In the genomic region with DNA sequence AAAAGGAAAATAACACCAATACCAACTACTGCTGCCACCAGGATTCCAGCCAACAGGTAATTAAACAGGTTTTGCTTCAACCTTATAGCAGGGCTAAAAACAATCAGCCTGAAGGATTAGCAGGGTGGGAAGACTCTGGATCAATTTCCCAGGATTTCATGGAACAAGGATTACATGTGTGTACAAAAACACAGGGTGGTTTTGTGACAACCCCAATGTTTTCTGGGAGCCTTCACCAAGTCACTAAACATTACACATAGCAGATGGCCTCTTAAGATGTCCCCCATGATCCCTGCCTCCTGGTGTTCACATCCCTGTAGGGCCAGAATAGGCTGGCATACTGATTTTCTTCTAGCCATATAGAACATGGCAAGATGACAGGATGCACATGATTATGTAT, we compare ENCODE assay signal across 16 cellular contexts. TPM values are rescaled to one million over a fixed set of nuclear protein-coding genes. Genes with fewer than 3 reads are reported as not detected.
DNase-seq lines count a peak whose midpoint lies in the region; ATAC-seq and TF ChIP-seq lines count a peak whose summit lies in the region.
"Had no signal": no experiment of that assay in that cellular context is flagged by ENCODE, and none has a peak within 500 bp of the region (broad histone marks: within the 10 kb centered on the region; RNA-seq: fewer than 3 reads in every experiment).

No MANE protein-coding gene starts in this region.

- ATAC-seq in foreskin keratinocyte (no peak), GM19397 (IDR thresholded peaks at IDR 0.05; ENCODE audit: unreplicated experiment) (no peak)

- no peak overlapping the region for H3K4me3 ChIP-seq in adrenal gland
- H3K4me3 ChIP-seq: GM23248 had no signal

- no peak for TF ChIP-seq CTCF in HFFc6 (IDR thresholded peaks at IDR 0.05)
- no peak for TF ChIP-seq CTCF in adrenal gland (IDR thresholded peaks at IDR 0.05)
- no peak for TF ChIP-seq CTCF in foreskin keratinocyte (conservative IDR thresholded peaks at IDR 0.05)

- intact Hi-C loops in adrenal gland (cut with DNase I): no loop called here

- 0 out of 2 replicates have a peak, but pooled peaks cover 7% of the 10 kb centered on the region for H3K36me3 Mint-ChIP-seq in HFFc6 (ENCODE audit: low read depth)

- H3K36me3 ChIP-seq in adrenal gland (replicated peaks in 1 of 2): no peaks in the 10 kb centered on the region

- H3K27me3 ChIP-seq in adrenal gland (no peaks in the 10 kb centered on the region), foreskin keratinocyte (no peaks in the 10 kb centered on the region)

- H3K4me1 ChIP-seq in adrenal gland (replicated peaks in 1 of 2) (peaks cover 9 to 20% of the 10 kb centered on the region in 2 donors), foreskin keratinocyte (peaks cover 1% of the 10 kb centered on the region)

- peak overlapping the region in 3 of 5 donors; percentile 6 to 49 (median 44) for H3K27ac ChIP-seq in adrenal gland
- H3K27ac ChIP-seq in foreskin keratinocyte: no peak overlapping the region
- H3K27ac ChIP-seq: GM23248 had no signal

- peak overlapping the region; percentile 62 for H3K27ac Mint-ChIP-seq in HFFc6
- H3K27ac Mint-ChIP-seq: CD4-positive, alpha-beta memory T cell had no signal

- no peak for TF ChIP-seq POLR2A in adrenal gland (IDR thresholded peaks at IDR 0.05)

- H3K4me3 Mint-ChIP-seq in HFFc6: no peak overlapping the region
- H3K4me3 Mint-ChIP-seq: CD4-positive, alpha-beta memory T cell had no signal

- peak; percentile 63 for DNase-seq in D341Med (ENCODE audit: low spot score)
- no peak for DNase-seq in HFFc6
- no peak for DNase-seq in adrenal gland
- DNase-seq in kidney glomerular epithelial cell (lab: John Stamatoyannopoulos, UW): no peak
- DNase-seq in foreskin keratinocyte: no peak
- DNase-seq: C1 segment of cervical spinal cord; Calu3; CD4-positive, alpha-beta memory T cell; COR-L47; DMS53; DMS79 treated with DMSO at 0.1 percent for 48 hours; GF-D8; GM23248; H7; HCEC 1CT had no signal

- peaks cover 59% of the 10 kb centered on the region for H3K4me1 Mint-ChIP-seq in HFFc6 (ENCODE audit: low read depth)

- H3K9me3 ChIP-seq in adrenal gland (replicated peaks in 1 of 3): no peaks in the 10 kb centered on the region

- H3K27me3 Mint-ChIP-seq in HFFc6 (ENCODE audit: insufficient read depth): no peaks in the 10 kb centered on the region; the same call in 1 of the 2 replicates
- H3K27me3 Mint-ChIP-seq: CD4-positive, alpha-beta memory T cell had no signal

- no peaks in the 10 kb centered on the region for H3K9me3 Mint-ChIP-seq in HFFc6

RNA-seq across cellular contexts. Expression of a gene that starts 42.8 kb away (rescaled TPM):
- 1 to 10 TPM; 1.7 to 5.9 (median 2.4) TPM for total RNA-seq in HFFc6 (2021; fragmentation: NEBNext Ultra II Directional; extraction: Animal tissue kit (Norgen Biotek cat#: 25700))
- total RNA-seq in adrenal gland: 100 to 1,000 TPM in 1 of 8 donors, 10 to 100 TPM in 7; 49.4 to 110 (median 70.4) TPM
- 100 to 1,000 TPM in 1 of 3 donors, 10 to 100 TPM in 2; 26.6 to 122 (median 33.9) TPM for polyA plus RNA-seq in adrenal gland
- 28.1 and 46.1 TPM in 2 replicates for total RNA-seq in foreskin keratinocyte
- 10.5 and 18.4 TPM in 2 replicates for polyA plus RNA-seq in foreskin keratinocyte
